ENCODE assay signal across 9 cellular contexts in the genomic region with DNA sequence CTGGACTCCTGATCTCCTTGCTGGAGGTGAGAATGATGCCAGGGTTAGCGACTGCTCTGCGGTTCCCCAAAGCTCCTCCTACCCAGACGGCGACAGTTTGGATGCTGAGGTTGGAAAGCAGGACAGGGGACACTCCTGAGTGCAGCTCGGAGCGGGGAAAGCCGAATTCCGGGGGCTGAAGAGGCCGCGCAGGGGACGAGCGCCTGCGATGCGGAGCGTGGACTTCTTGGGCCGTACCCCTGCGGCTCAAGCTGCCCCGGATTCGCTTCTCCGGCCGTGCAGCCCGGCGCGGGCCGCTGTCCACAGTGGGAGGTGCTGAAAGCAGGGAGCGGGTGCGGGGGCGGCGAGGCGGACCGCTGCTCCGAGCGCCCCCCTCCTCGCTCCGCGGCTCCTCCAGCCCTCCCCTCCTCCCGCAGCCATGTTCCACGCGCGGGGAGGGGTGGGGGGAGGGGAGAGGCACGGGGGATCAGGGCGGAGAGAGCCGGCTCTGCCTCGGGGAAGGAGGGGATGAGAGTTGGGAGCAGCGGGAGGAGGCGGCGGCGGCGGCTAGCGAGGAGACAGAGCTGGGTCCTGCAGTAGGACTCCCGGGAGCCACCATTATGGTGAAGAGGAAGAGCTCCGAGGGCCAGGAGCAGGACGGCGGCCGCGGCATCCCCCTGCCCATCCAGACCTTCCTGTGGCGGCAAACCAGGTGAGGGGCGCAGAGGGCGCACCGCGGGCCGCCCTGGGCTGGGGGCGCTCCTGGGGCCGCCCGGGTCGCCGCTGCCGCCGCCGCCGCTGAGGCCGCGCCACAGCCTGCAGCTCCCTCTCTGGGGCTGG. TPM values are rescaled to one million over a fixed set of nuclear protein-coding genes. Genes with fewer than 3 reads are reported as not detected.
DNase-seq lines count a peak whose midpoint lies in the region; ATAC-seq and TF ChIP-seq lines count a peak whose summit lies in the region.
"Had no signal": no experiment of that assay in that cellular context is flagged by ENCODE, and none has a peak within 500 bp of the region (broad histone marks: within the 10 kb centered on the region; RNA-seq: fewer than 3 reads in every experiment).

A gene with protein sequence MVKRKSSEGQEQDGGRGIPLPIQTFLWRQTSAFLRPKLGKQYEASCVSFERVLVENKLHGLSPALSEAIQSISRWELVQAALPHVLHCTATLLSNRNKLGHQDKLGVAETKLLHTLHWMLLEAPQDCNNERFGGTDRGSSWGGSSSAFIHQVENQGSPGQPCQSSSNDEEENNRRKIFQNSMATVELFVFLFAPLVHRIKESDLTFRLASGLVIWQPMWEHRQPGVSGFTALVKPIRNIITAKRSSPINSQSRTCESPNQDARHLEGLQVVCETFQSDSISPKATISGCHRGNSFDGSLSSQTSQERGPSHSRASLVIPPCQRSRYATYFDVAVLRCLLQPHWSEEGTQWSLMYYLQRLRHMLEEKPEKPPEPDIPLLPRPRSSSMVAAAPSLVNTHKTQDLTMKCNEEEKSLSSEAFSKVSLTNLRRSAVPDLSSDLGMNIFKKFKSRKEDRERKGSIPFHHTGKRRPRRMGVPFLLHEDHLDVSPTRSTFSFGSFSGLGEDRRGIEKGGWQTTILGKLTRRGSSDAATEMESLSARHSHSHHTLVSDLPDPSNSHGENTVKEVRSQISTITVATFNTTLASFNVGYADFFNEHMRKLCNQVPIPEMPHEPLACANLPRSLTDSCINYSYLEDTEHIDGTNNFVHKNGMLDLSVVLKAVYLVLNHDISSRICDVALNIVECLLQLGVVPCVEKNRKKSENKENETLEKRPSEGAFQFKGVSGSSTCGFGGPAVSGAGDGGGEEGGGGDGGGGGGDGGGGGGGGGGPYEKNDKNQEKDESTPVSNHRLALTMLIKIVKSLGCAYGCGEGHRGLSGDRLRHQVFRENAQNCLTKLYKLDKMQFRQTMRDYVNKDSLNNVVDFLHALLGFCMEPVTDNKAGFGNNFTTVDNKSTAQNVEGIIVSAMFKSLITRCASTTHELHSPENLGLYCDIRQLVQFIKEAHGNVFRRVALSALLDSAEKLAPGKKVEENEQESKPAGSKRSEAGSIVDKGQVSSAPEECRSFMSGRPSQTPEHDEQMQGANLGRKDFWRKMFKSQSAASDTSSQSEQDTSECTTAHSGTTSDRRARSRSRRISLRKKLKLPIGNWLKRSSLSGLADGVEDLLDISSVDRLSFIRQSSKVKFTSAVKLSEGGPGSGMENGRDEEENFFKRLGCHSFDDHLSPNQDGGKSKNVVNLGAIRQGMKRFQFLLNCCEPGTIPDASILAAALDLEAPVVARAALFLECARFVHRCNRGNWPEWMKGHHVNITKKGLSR (N-terminal part only) (plus strand): TSS at position 359 of the 819 bp plus-strand sequence. CDS start 241 bp downstream, at position 600.

- H3K27me3 Mint-ChIP-seq in T-helper 2 cell treated with Interferon-gamma antibody and Interleukin-4, amounts not matched to agents 5 μg/mL and 100 μg/mL, for 36 hours (ENCODE audit: low read depth): peaks cover 16% of the 10 kb centered on the region
- H3K27me3 Mint-ChIP-seq in endothelial cell (ENCODE audit: unreplicated experiment): no peaks in the 10 kb centered on the region

- H3K4me3 ChIP-seq in lung: no peak within 1 kb of the TSS

- peaks cover 0 to 7% of the 10 kb centered on the region in 2 donors for H3K4me1 ChIP-seq in lung (ENCODE audit: control insufficient read depth in 2 of 2, insufficient read depth in 2 of 2, low read length in 2 of 2)

- no peaks in the 10 kb centered on the region for H3K36me3 ChIP-seq in lung (ENCODE audit: control insufficient read depth in 2 of 2, insufficient read depth in 2 of 2, low read length in 2 of 2)

- H3K9me3 Mint-ChIP-seq in T-helper 2 cell treated with Interferon-gamma antibody and Interleukin-4, amounts not matched to agents 5 μg/mL and 100 μg/mL, for 36 hours: no peaks in the 10 kb centered on the region
- no peaks in the 10 kb centered on the region for H3K9me3 Mint-ChIP-seq in endothelial cell (ENCODE audit: unreplicated experiment)
- H3K9me3 Mint-ChIP-seq: activated B cell treated with CpG ODN at 0.5 μM for 24 hours had no signal

- TF ChIP-seq CTCF in endothelial cell (IDR thresholded peaks at IDR 0.05; ENCODE audit: unreplicated experiment) (no peak), lung (IDR thresholded peaks at IDR 0.05; ENCODE audit: control extremely low read depth, extremely low read depth) (no peak)

- H3K27ac Mint-ChIP-seq in T-helper 2 cell treated with Interferon-gamma antibody and Interleukin-4, amounts not matched to agents 5 μg/mL and 100 μg/mL, for 36 hours: no peak within 1 kb of the TSS
- no peak within 1 kb of the TSS for H3K27ac Mint-ChIP-seq in endothelial cell (ENCODE audit: unreplicated experiment)
- H3K27ac Mint-ChIP-seq: activated B cell treated with CpG ODN at 0.5 μM for 24 hours had no signal

- peak; percentile 86 for ATAC-seq in lung (ENCODE audit: insufficient read depth, low FRiP score)

- WGBS in lung, 2 donors: 1 to 4% methylated on average over 56 to 73 of the region's 73 CpGs

- no peaks in the 10 kb centered on the region for H3K4me1 Mint-ChIP-seq in T-helper 2 cell treated with Interferon-gamma antibody and Interleukin-4, amounts not matched to agents 5 μg/mL and 100 μg/mL, for 36 hours (ENCODE audit: low read depth)
- no peaks in the 10 kb centered on the region for H3K4me1 Mint-ChIP-seq in endothelial cell (ENCODE audit: unreplicated experiment)
- H3K4me1 Mint-ChIP-seq: activated B cell treated with CpG ODN at 0.5 μM for 24 hours had no signal

- H3K4me3 Mint-ChIP-seq in T-helper 2 cell treated with Interferon-gamma antibody and Interleukin-4, amounts not matched to agents 5 μg/mL and 100 μg/mL, for 36 hours: no peak within 1 kb of the TSS
- peak within 1 kb of the TSS; percentile 67 for H3K4me3 Mint-ChIP-seq in endothelial cell (ENCODE audit: unreplicated experiment)
- H3K4me3 Mint-ChIP-seq: activated B cell treated with CpG ODN at 0.5 μM for 24 hours had no signal

- H3K27me3 ChIP-seq in lung (ENCODE audit: control insufficient read depth, insufficient read depth): peaks cover 5% of the 10 kb centered on the region

- DNase-seq in activated CD4-positive, CD25-positive, alpha-beta regulatory T cell treated with anti-CD3 and anti-CD28 coated beads, Interleukin-2, amount 50 U/mL, for 72 hours: peak; percentile 29
- DNase-seq in activated CD4-positive, CD25-positive, alpha-beta regulatory T cell (lab: John Stamatoyannopoulos, UW): no peak
- DNase-seq in HuH-7 (ENCODE audit: low spot score): peak; percentile 70
- DNase-seq in T-helper 2 cell treated with Interferon-gamma antibody and Interleukin-4, amounts not matched to agents 5 μg/mL and 100 μg/mL, for 36 hours (ENCODE audit: low spot score): peak; percentile 30
- DNase-seq in endothelial cell (ENCODE audit: low spot score): peak; percentile 93
- DNase-seq in lung (ENCODE audit: low spot score): peak; percentile 43
- DNase-seq in stromal cell of bone marrow (ENCODE audit: low read depth): peak; percentile 18
- DNase-seq in NCI-H128 (lab: John Stamatoyannopoulos, UW; ENCODE audit: unreplicated experiment): no peak
- DNase-seq: activated B cell treated with CpG ODN at 0.5 μM for 24 hours had no signal

- no peak within 1 kb of the TSS for H3K27ac ChIP-seq in lung (ENCODE audit: low read depth in 1 of 2, low read length in 1 of 2)

- no peaks in the 10 kb centered on the region for H3K36me3 Mint-ChIP-seq in T-helper 2 cell treated with Interferon-gamma antibody and Interleukin-4, amounts not matched to agents 5 μg/mL and 100 μg/mL, for 36 hours (ENCODE audit: low read depth)
- no peaks in the 10 kb centered on the region for H3K36me3 Mint-ChIP-seq in endothelial cell (ENCODE audit: low read depth, unreplicated experiment)

- H3K9me3 ChIP-seq in lung (ENCODE audit: control insufficient read depth in 2 of 2, insufficient read depth in 1 of 2, low read length in 1 of 2): no peaks in the 10 kb centered on the region

RNA-seq across cellular contexts. Expression of the gene that starts here (rescaled TPM):
- total RNA-seq in endothelial cell (ENCODE audit: unreplicated experiment) (0.05 TPM), lung (1 to 10 TPM in 1 of 2 donors, under 1 TPM in 1; 0.03 to 2.2 TPM)
- polyA plus RNA-seq in lung: under 1 TPM; under 0.01 to 0.02 TPM
- total RNA-seq: activated B cell treated with CpG ODN at 0.5 μM for 24 hours had no signal

Comparison
In these comparisons a context has a peak if more than half of its experiments do, and no peak if none do; other contexts are left out.
1. DNase-seq: peak in activated CD4-positive, CD25-positive, alpha-beta regulatory T cell treated with anti-CD3 and anti-CD28 coated beads, Interleukin-2, amount 50 U/mL, for 72 hours (single experiment), HuH-7 (single experiment), T-helper 2 cell treated with Interferon-gamma antibody and Interleukin-4, amounts not matched to agents 5 μg/mL and 100 μg/mL, for 36 hours (single experiment), lung (single experiment) and stromal cell of bone marrow (single experiment); none in activated CD4-positive, CD25-positive, alpha-beta regulatory T cell (0 of 4) and NCI-H128 (single experiment).
2. Peak in DNase-seq in endothelial cell; RNA of the gene not detected or under 1 TPM.